ENCODE assay signal across 1 cellular context in the genomic region with DNA sequence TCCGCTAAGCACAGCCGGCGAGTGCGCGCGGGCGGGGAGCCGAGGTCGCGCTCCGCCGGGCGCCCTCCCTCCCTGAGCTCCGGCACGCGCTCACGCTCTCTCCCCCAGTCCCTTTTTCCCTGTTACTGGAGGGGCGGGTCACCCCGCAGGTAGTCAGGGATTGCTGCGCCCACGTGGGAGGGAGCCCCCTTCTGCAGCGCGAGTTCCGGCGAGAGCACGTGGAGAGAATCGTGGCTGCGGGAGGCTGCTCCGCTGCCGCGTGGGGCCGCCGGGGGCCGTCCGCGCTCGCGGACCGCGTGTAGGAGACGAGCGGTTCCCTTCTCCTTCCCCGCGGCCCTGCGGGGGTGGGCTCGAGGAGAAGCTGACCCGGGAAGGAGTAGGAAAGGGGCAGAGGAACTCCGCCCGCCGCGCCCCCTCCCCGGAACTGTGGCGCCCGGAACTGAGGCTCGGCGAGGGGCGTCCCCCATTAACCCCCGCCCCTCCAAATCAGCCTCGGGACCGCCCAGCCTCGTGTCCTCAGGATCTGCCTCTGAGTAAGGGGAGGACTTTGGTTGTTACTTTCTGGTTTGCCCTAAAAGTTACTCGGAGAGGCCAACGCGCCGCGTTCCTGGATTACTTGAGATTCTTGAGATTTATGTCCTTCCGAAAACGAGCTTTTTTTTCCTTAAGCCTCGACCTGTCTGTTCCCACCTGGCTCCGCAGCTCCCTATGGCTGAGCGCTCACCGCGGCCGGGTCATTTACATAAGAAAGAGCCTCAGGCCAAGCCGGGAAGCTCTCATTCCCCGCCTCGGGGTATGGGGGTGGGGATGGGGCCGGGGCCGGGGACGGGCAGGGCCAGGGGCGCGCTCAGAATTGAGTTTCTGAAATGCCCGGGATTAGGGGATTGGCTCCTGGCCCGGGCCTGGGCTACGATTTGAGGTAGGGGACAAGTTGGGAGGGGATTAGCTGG.
A peak's percentile ranks its signal among the peaks of the same experiment; 100 is the strongest.
TF ChIP-seq lines count a peak whose summit lies in the region.

No MANE protein-coding gene starts in this region.

TF ChIP-seq in H1, 55 proteins besides CTCF, POLR2A, EP300 and RAD21:
- TF ChIP-seq, protein P1, sequence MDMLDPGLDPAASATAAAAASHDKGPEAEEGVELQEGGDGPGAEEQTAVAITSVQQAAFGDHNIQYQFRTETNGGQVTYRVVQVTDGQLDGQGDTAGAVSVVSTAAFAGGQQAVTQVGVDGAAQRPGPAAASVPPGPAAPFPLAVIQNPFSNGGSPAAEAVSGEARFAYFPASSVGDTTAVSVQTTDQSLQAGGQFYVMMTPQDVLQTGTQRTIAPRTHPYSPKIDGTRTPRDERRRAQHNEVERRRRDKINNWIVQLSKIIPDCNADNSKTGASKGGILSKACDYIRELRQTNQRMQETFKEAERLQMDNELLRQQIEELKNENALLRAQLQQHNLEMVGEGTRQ (IDR thresholded peaks at IDR 0.05; ENCODE audit: low read length): no peak
- TF ChIP-seq EZH2 (IDR thresholded peaks at IDR 0.05; ENCODE audit: low read depth, low read length, severe bottlenecking): no peak
- peak; percentile 54; the same call in 1 of the 2 replicates for TF ChIP-seq POU5F1 (IDR thresholded peaks at IDR 0.05; ENCODE audit: low read depth, low read length)
- no peak for TF ChIP-seq SIX5 (IDR thresholded peaks at IDR 0.05; ENCODE audit: low read depth, low read length)
- TF ChIP-seq GTF2F1 (IDR thresholded peaks at IDR 0.05; ENCODE audit: borderline replicate concordance, low read depth, low read length): no peak
- peak; percentile 12 for TF ChIP-seq SAP30 (IDR thresholded peaks at IDR 0.05; ENCODE audit: insufficient read depth, insufficient replicate concordance, low read length)
- no peak for TF ChIP-seq RXRA (IDR thresholded peaks at IDR 0.05; ENCODE audit: insufficient read depth, low read depth, low read length)
- no peak for TF ChIP-seq CREB1 (IDR thresholded peaks at IDR 0.05)
- TF ChIP-seq BCL11A (IDR thresholded peaks at IDR 0.05; ENCODE audit: low read depth in 2 of 2, low read length in 2 of 2): no peak
- no peak for TF ChIP-seq JUN (IDR thresholded peaks at IDR 0.05; ENCODE audit: low read depth, low read length)
- no peak for TF ChIP-seq KDM5A (IDR thresholded peaks at IDR 0.05; ENCODE audit: low read length)
- peak; percentile 29 for TF ChIP-seq KDM4A (IDR thresholded peaks at IDR 0.05; ENCODE audit: low read depth, low read length, severe bottlenecking)
- no peak for TF ChIP-seq SUZ12 (IDR thresholded peaks at IDR 0.05; ENCODE audit: low read length)
- TF ChIP-seq TEAD4 (IDR thresholded peaks at IDR 0.05; ENCODE audit: low read depth, low read length): no peak
- TF ChIP-seq MAFK (IDR thresholded peaks at IDR 0.05; ENCODE audit: low read depth, low read length): no peak
- TF ChIP-seq CBX8 (IDR thresholded peaks at IDR 0.05; ENCODE audit: borderline replicate concordance, low read depth, low read length): no peak
- TF ChIP-seq JUND (IDR thresholded peaks at IDR 0.05; ENCODE audit: low read length): no peak
- peak; percentile 66; the same call in 1 of the 2 replicates for TF ChIP-seq SP4 (IDR thresholded peaks at IDR 0.05; ENCODE audit: low read length)
- no peak for TF ChIP-seq NRF1 (IDR thresholded peaks at IDR 0.05; ENCODE audit: low read depth, low read length)
- TF ChIP-seq SP2 (IDR thresholded peaks at IDR 0.05; ENCODE audit: low read length): no peak
- no peak for TF ChIP-seq HDAC2 (IDR thresholded peaks at IDR 0.05; ENCODE audit: borderline replicate concordance in 1 of 2, low read depth in 2 of 2, low read length in 2 of 2)
- TF ChIP-seq HDAC6 (IDR thresholded peaks at IDR 0.05; ENCODE audit: low read depth, low read length): no peak
- peak; percentile 21 to 74; a peak in 1 of 4 replicates for TF ChIP-seq SIN3A (conservative IDR thresholded peaks at IDR 0.05 in 1 of 2, IDR thresholded peaks at IDR 0.05 in 1 of 2; ENCODE audit: low read depth in 1 of 2, low read length in 2 of 2)
- TF ChIP-seq, protein P2, sequence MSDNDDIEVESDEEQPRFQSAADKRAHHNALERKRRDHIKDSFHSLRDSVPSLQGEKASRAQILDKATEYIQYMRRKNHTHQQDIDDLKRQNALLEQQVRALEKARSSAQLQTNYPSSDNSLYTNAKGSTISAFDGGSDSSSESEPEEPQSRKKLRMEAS (IDR thresholded peaks at IDR 0.05): peak; percentile 90
- TF ChIP-seq, protein P3, sequence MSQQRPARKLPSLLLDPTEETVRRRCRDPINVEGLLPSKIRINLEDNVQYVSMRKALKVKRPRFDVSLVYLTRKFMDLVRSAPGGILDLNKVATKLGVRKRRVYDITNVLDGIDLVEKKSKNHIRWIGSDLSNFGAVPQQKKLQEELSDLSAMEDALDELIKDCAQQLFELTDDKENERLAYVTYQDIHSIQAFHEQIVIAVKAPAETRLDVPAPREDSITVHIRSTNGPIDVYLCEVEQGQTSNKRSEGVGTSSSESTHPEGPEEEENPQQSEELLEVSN (IDR thresholded peaks at IDR 0.05): peak; percentile 87
- 0 out of 2 replicates have a peak, but pooled peaks have one; percentile 67 for TF ChIP-seq RBBP5 (IDR thresholded peaks at IDR 0.05; ENCODE audit: borderline replicate concordance, low read depth, low read length)
- TF ChIP-seq SP1 (IDR thresholded peaks at IDR 0.05; ENCODE audit: low read depth, low read length): peak; percentile 47
- no peak for TF ChIP-seq SIRT6 (IDR thresholded peaks at IDR 0.05; ENCODE audit: low read length)
- no peak for TF ChIP-seq BACH1 (IDR thresholded peaks at IDR 0.05; ENCODE audit: low read length)
- no peak for TF ChIP-seq GABPA (IDR thresholded peaks at IDR 0.05; ENCODE audit: borderline replicate concordance, insufficient read depth, low read length)
- TF ChIP-seq YY1 (IDR thresholded peaks at IDR 0.05; ENCODE audit: low read depth, low read length): no peak
- peak; percentile 37 for TF ChIP-seq TAF7 (optimal IDR thresholded peaks at IDR 0.05; ENCODE audit: borderline replicate concordance, low read depth, low read length)
- peak; percentile 52; the same call in 1 of the 2 replicates for TF ChIP-seq POLR2AphosphoS5 (IDR thresholded peaks at IDR 0.05; ENCODE audit: low read depth, low read length)
- TF ChIP-seq, protein P4, sequence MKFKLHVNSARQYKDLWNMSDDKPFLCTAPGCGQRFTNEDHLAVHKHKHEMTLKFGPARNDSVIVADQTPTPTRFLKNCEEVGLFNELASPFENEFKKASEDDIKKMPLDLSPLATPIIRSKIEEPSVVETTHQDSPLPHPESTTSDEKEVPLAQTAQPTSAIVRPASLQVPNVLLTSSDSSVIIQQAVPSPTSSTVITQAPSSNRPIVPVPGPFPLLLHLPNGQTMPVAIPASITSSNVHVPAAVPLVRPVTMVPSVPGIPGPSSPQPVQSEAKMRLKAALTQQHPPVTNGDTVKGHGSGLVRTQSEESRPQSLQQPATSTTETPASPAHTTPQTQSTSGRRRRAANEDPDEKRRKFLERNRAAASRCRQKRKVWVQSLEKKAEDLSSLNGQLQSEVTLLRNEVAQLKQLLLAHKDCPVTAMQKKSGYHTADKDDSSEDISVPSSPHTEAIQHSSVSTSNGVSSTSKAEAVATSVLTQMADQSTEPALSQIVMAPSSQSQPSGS (IDR thresholded peaks at IDR 0.05; ENCODE audit: low read length): no peak
- no peak for TF ChIP-seq ZNF274 (IDR thresholded peaks at IDR 0.05; ENCODE audit: borderline replicate concordance, extremely low read depth, low read length)
- TF ChIP-seq RFX5 (IDR thresholded peaks at IDR 0.05; ENCODE audit: borderline replicate concordance, low read depth, low read length): no peak
- peak; percentile 36; the same call in 1 of the 2 replicates for TF ChIP-seq TBP (IDR thresholded peaks at IDR 0.05; ENCODE audit: low read depth, low read length)
- no peak for TF ChIP-seq CHD1 (IDR thresholded peaks at IDR 0.05; ENCODE audit: low read depth, low read length)
- peak; percentile 35 for TF ChIP-seq NANOG (IDR thresholded peaks at IDR 0.05; ENCODE audit: insufficient read depth, low read depth, low read length, poor library complexity, severe bottlenecking)
- no peak for TF ChIP-seq CBX5 (IDR thresholded peaks at IDR 0.05; ENCODE audit: low read depth, low read length)
- TF ChIP-seq TAF1 (IDR thresholded peaks at IDR 0.05; ENCODE audit: low read depth, low read length): peak; percentile 72
- TF ChIP-seq EGR1 (IDR thresholded peaks at IDR 0.05; ENCODE audit: borderline replicate concordance, low read depth, low read length): no peak
- TF ChIP-seq RNF2 (IDR thresholded peaks at IDR 0.05; ENCODE audit: borderline replicate concordance, low read depth, low read length, missing control alignments, poor library complexity, severe bottlenecking): no peak
- TF ChIP-seq BRCA1 (IDR thresholded peaks at IDR 0.05; ENCODE audit: low read depth, low read length): no peak
- peak; percentile 90 for TF ChIP-seq ASH2L (IDR thresholded peaks at IDR 0.05; ENCODE audit: low read length)
- no peak for TF ChIP-seq FOSL1 (IDR thresholded peaks at IDR 0.05; ENCODE audit: insufficient read depth, low read depth, low read length)
- TF ChIP-seq CTBP2 (IDR thresholded peaks at IDR 0.05; ENCODE audit: borderline replicate concordance, insufficient read depth, insufficient read length, low read length): no peak
- TF ChIP-seq CHD2 (IDR thresholded peaks at IDR 0.05; ENCODE audit: low read length): no peak
- peak; percentile 90 for TF ChIP-seq PHF8 (conservative IDR thresholded peaks at IDR 0.05; ENCODE audit: low read depth, low read length)
- TF ChIP-seq KDM1A (IDR thresholded peaks at IDR 0.05; ENCODE audit: borderline replicate concordance, low read length): no peak
- peak; percentile 51; the same call in 1 of the 2 replicates for TF ChIP-seq TCF12 (IDR thresholded peaks at IDR 0.05; ENCODE audit: low read depth, low read length)
- TF ChIP-seq, protein P5, sequence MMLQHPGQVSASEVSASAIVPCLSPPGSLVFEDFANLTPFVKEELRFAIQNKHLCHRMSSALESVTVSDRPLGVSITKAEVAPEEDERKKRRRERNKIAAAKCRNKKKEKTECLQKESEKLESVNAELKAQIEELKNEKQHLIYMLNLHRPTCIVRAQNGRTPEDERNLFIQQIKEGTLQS (IDR thresholded peaks at IDR 0.05; ENCODE audit: insufficient read depth, low read depth, low read length): no peak
- TF ChIP-seq SRF (IDR thresholded peaks at IDR 0.05; ENCODE audit: low read depth, low read length): no peak
- no peak for TF ChIP-seq CEBPB (IDR thresholded peaks at IDR 0.05; ENCODE audit: low read depth, low read length)
- TF ChIP-seq, protein P6, sequence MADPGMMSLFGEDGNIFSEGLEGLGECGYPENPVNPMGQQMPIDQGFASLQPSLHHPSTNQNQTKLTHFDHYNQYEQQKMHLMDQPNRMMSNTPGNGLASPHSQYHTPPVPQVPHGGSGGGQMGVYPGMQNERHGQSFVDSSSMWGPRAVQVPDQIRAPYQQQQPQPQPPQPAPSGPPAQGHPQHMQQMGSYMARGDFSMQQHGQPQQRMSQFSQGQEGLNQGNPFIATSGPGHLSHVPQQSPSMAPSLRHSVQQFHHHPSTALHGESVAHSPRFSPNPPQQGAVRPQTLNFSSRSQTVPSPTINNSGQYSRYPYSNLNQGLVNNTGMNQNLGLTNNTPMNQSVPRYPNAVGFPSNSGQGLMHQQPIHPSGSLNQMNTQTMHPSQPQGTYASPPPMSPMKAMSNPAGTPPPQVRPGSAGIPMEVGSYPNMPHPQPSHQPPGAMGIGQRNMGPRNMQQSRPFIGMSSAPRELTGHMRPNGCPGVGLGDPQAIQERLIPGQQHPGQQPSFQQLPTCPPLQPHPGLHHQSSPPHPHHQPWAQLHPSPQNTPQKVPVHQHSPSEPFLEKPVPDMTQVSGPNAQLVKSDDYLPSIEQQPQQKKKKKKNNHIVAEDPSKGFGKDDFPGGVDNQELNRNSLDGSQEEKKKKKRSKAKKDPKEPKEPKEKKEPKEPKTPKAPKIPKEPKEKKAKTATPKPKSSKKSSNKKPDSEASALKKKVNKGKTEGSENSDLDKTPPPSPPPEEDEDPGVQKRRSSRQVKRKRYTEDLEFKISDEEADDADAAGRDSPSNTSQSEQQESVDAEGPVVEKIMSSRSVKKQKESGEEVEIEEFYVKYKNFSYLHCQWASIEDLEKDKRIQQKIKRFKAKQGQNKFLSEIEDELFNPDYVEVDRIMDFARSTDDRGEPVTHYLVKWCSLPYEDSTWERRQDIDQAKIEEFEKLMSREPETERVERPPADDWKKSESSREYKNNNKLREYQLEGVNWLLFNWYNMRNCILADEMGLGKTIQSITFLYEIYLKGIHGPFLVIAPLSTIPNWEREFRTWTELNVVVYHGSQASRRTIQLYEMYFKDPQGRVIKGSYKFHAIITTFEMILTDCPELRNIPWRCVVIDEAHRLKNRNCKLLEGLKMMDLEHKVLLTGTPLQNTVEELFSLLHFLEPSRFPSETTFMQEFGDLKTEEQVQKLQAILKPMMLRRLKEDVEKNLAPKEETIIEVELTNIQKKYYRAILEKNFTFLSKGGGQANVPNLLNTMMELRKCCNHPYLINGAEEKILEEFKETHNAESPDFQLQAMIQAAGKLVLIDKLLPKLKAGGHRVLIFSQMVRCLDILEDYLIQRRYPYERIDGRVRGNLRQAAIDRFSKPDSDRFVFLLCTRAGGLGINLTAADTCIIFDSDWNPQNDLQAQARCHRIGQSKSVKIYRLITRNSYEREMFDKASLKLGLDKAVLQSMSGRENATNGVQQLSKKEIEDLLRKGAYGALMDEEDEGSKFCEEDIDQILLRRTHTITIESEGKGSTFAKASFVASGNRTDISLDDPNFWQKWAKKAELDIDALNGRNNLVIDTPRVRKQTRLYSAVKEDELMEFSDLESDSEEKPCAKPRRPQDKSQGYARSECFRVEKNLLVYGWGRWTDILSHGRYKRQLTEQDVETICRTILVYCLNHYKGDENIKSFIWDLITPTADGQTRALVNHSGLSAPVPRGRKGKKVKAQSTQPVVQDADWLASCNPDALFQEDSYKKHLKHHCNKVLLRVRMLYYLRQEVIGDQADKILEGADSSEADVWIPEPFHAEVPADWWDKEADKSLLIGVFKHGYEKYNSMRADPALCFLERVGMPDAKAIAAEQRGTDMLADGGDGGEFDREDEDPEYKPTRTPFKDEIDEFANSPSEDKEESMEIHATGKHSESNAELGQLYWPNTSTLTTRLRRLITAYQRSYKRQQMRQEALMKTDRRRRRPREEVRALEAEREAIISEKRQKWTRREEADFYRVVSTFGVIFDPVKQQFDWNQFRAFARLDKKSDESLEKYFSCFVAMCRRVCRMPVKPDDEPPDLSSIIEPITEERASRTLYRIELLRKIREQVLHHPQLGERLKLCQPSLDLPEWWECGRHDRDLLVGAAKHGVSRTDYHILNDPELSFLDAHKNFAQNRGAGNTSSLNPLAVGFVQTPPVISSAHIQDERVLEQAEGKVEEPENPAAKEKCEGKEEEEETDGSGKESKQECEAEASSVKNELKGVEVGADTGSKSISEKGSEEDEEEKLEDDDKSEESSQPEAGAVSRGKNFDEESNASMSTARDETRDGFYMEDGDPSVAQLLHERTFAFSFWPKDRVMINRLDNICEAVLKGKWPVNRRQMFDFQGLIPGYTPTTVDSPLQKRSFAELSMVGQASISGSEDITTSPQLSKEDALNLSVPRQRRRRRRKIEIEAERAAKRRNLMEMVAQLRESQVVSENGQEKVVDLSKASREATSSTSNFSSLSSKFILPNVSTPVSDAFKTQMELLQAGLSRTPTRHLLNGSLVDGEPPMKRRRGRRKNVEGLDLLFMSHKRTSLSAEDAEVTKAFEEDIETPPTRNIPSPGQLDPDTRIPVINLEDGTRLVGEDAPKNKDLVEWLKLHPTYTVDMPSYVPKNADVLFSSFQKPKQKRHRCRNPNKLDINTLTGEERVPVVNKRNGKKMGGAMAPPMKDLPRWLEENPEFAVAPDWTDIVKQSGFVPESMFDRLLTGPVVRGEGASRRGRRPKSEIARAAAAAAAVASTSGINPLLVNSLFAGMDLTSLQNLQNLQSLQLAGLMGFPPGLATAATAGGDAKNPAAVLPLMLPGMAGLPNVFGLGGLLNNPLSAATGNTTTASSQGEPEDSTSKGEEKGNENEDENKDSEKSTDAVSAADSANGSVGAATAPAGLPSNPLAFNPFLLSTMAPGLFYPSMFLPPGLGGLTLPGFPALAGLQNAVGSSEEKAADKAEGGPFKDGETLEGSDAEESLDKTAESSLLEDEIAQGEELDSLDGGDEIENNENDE (IDR thresholded peaks at IDR 0.05; ENCODE audit: insufficient replicate concordance, low read length): no peak
